14 cellular contexts compared by ENCODE assay signal in the genomic region with DNA sequence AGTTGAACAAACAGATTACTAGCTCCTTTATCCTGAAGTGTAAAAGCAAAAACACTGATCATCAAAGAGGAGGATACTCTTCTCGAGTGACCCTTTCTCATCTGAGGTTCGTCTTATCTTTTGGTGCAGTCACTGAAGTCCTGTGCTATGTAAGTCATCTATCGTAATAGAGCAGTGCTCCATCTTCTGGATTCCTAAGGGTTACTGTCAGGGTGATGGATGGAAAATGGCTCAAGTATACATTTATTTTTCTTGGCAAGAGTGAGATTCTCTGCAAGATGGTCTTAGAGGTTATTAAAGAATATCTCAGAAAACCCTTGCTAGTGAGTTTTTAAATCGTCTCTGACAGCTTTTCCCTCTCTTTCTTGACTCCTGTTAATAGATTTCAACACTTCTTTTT. TPM values are rescaled to one million over a fixed set of nuclear protein-coding genes. Genes with fewer than 3 reads are reported as not detected.
A peak's percentile ranks its signal among the peaks of the same experiment; 100 is the strongest.
DNase-seq lines count a peak whose midpoint lies in the region; ATAC-seq and TF ChIP-seq lines count a peak whose summit lies in the region.
"Had no signal": no experiment of that assay in that cellular context is flagged by ENCODE, and none has a peak within 500 bp of the region (broad histone marks: within the 10 kb centered on the region; RNA-seq: fewer than 3 reads in every experiment).

No MANE protein-coding gene starts in this region.

- H3K9me3 ChIP-seq in HEK293 (ENCODE audit: control insufficient read depth, insufficient read depth, low read depth, low read length) (no peaks in the 10 kb centered on the region), MM.1S (replicated peaks; ENCODE audit: insufficient read depth, low read length) (no peaks in the 10 kb centered on the region)
- H3K9me3 ChIP-seq: HAP-1 had no signal

- H3K36me3 ChIP-seq in HEK293 (ENCODE audit: control insufficient read depth in 2 of 2, insufficient read depth in 1 of 2, low read length in 2 of 2): no peaks in the 10 kb centered on the region
- H3K36me3 ChIP-seq in MM.1S (replicated peaks; ENCODE audit: insufficient read depth, low read length): no peaks in the 10 kb centered on the region
- H3K36me3 ChIP-seq: HAP-1 had no signal

- H3K9me2 ChIP-seq in MM.1S (replicated peaks; ENCODE audit: insufficient read depth, low read length): no peaks in the 10 kb centered on the region

- H3K9ac ChIP-seq in MM.1S (ENCODE audit: low read length): no peak overlapping the region

- no peak overlapping the region for H2AFZ ChIP-seq in MM.1S (ENCODE audit: low read length)

- TF ChIP-seq CTCF in HEK293 (tag by site-specific recombination; IDR thresholded peaks at IDR 0.05): no peak
- TF ChIP-seq CTCF in MM.1S (IDR thresholded peaks at IDR 0.05; ENCODE audit: low read length): no peak

- no peaks in the 10 kb centered on the region for H3K27me3 ChIP-seq in MM.1S (replicated peaks; ENCODE audit: insufficient read depth, low read length)

- POLR2A ChIA-PET in HEK293 (lab: Yijun Ruan, JAX): no interaction called here

- no peaks in the 10 kb centered on the region for H3K27me3 Mint-ChIP-seq in activated T-helper 2 cell treated with anti-CD3 and anti-CD28 coated beads, Interferon-gamma antibody, Interleukin-2, Interleukin-4, amounts not matched to agents 10 μg/mL and 5 μg/mL and 100 μg/mL, durations not matched to agents 14 hours and 24 hours and 36 hours (ENCODE audit: low read depth)
- H3K27me3 Mint-ChIP-seq: CD4-positive, alpha-beta memory T cell had no signal

- ATAC-seq in esophagus mucosa: no peak

- no peak overlapping the region for H3K27ac ChIP-seq in HEK293 (ENCODE audit: extremely low read depth, low read depth, low read length)
- no peak overlapping the region for H3K27ac ChIP-seq in MM.1S (ENCODE audit: low read length)

- CTCF ChIA-PET in HEK293 (lab: Yijun Ruan, JAX): interaction anchor here (0.6 to 1.2 kb wide), 2 partner anchors 17 to 850 kb away, joined by 3 read pairs; no protein-coding TSS in a partner anchor

- no peaks in the 10 kb centered on the region for H3F3A ChIP-seq in MM.1S (ENCODE audit: insufficient read depth, low read length)

- no peak overlapping the region for H3K4me3 Mint-ChIP-seq in activated T-helper 2 cell treated with anti-CD3 and anti-CD28 coated beads, Interferon-gamma antibody, Interleukin-2, Interleukin-4, amounts not matched to agents 10 μg/mL and 5 μg/mL and 100 μg/mL, durations not matched to agents 14 hours and 24 hours and 36 hours (ENCODE audit: low read depth)
- H3K4me3 Mint-ChIP-seq: CD4-positive, alpha-beta memory T cell had no signal

- peaks cover 13% of the 10 kb centered on the region for H3K4me1 ChIP-seq in HEK293 (ENCODE audit: control insufficient read depth, insufficient read depth, low read length)
- no peaks in the 10 kb centered on the region for H3K4me1 ChIP-seq in MM.1S (ENCODE audit: low read length)
- H3K4me1 ChIP-seq: HAP-1 had no signal

- no peaks in the 10 kb centered on the region for H3K79me2 ChIP-seq in MM.1S (ENCODE audit: low read length)

- intact Hi-C loops in activated T-helper 2 cell treated with anti-CD3 and anti-CD28 coated beads, Interferon-gamma antibody, Interleukin-2, Interleukin-4, amounts not matched to agents 10 μg/mL and 5 μg/mL and 100 μg/mL, durations not matched to agents 14 hours and 24 hours and 36 hours (cut with micrococcal nuclease): no loop called here

- H3K4me3 ChIP-seq in HEK293 (ENCODE audit: low read depth, low read length): no peak overlapping the region
- H3K4me3 ChIP-seq in MM.1S (ENCODE audit: low read length): no peak overlapping the region
- H3K4me3 ChIP-seq: HAP-1 had no signal

- DNase-seq in NCI-H226: peak; percentile 21
- DNase-seq in activated T-helper 2 cell treated with anti-CD3 and anti-CD28 coated beads, Interferon-gamma antibody, Interleukin-2, Interleukin-4, amounts not matched to agents 10 μg/mL and 5 μg/mL and 100 μg/mL, durations not matched to agents 14 hours and 24 hours and 36 hours (ENCODE audit: low spot score): no peak
- no peak for DNase-seq in MM.1S
- no peak for DNase-seq in DMS53 treated with DMSO at 0.1 percent for 48 hours (lab: John Stamatoyannopoulos, UW; ENCODE audit: unreplicated experiment)
- DNase-seq: C1 segment of cervical spinal cord; Calu3; CD4-positive, alpha-beta memory T cell; COR-L47; DMS53; DND-41; GOT3 had no signal

- peak overlapping the region; percentile 28 for H3K27ac Mint-ChIP-seq in activated T-helper 2 cell treated with anti-CD3 and anti-CD28 coated beads, Interferon-gamma antibody, Interleukin-2, Interleukin-4, amounts not matched to agents 10 μg/mL and 5 μg/mL and 100 μg/mL, durations not matched to agents 14 hours and 24 hours and 36 hours
- H3K27ac Mint-ChIP-seq: CD4-positive, alpha-beta memory T cell had no signal

- no peak overlapping the region for H3K4me2 ChIP-seq in MM.1S (ENCODE audit: low read depth, low read length)

- no peaks in the 10 kb centered on the region for H4K20me1 ChIP-seq in MM.1S (ENCODE audit: insufficient read depth, low read length)

- no peaks in the 10 kb centered on the region for H3K36me3 Mint-ChIP-seq in activated T-helper 2 cell treated with anti-CD3 and anti-CD28 coated beads, Interferon-gamma antibody, Interleukin-2, Interleukin-4, amounts not matched to agents 10 μg/mL and 5 μg/mL and 100 μg/mL, durations not matched to agents 14 hours and 24 hours and 36 hours (ENCODE audit: low read depth)
- H3K36me3 Mint-ChIP-seq: CD4-positive, alpha-beta memory T cell had no signal

- no peaks in the 10 kb centered on the region for H3K9me3 Mint-ChIP-seq in activated T-helper 2 cell treated with anti-CD3 and anti-CD28 coated beads, Interferon-gamma antibody, Interleukin-2, Interleukin-4, amounts not matched to agents 10 μg/mL and 5 μg/mL and 100 μg/mL, durations not matched to agents 14 hours and 24 hours and 36 hours

- no peaks in the 10 kb centered on the region for H3K4me1 Mint-ChIP-seq in activated T-helper 2 cell treated with anti-CD3 and anti-CD28 coated beads, Interferon-gamma antibody, Interleukin-2, Interleukin-4, amounts not matched to agents 10 μg/mL and 5 μg/mL and 100 μg/mL, durations not matched to agents 14 hours and 24 hours and 36 hours (ENCODE audit: low read depth)
- H3K4me1 Mint-ChIP-seq: CD4-positive, alpha-beta memory T cell had no signal

TF ChIP-seq in HEK293, 187 proteins besides CTCF, POLR2A, EP300 and RAD21:
- TF ChIP-seq ZNF747 (tag by site-specific recombination; IDR thresholded peaks at IDR 0.05): no peak
- TF ChIP-seq, protein P1, sequence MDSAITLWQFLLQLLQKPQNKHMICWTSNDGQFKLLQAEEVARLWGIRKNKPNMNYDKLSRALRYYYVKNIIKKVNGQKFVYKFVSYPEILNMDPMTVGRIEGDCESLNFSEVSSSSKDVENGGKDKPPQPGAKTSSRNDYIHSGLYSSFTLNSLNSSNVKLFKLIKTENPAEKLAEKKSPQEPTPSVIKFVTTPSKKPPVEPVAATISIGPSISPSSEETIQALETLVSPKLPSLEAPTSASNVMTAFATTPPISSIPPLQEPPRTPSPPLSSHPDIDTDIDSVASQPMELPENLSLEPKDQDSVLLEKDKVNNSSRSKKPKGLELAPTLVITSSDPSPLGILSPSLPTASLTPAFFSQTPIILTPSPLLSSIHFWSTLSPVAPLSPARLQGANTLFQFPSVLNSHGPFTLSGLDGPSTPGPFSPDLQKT (IDR thresholded peaks at IDR 0.05; ENCODE audit: borderline replicate concordance, low read depth, low read length): no peak
- TF ChIP-seq, protein P2, sequence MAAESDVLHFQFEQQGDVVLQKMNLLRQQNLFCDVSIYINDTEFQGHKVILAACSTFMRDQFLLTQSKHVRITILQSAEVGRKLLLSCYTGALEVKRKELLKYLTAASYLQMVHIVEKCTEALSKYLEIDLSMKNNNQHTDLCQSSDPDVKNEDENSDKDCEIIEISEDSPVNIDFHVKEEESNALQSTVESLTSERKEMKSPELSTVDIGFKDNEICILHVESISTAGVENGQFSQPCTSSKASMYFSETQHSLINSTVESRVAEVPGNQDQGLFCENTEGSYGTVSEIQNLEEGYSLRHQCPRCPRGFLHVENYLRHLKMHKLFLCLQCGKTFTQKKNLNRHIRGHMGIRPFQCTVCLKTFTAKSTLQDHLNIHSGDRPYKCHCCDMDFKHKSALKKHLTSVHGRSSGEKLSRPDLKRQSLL (tag by site-specific recombination; IDR thresholded peaks at IDR 0.05): peak; percentile 90
- TF ChIP-seq, protein P3, sequence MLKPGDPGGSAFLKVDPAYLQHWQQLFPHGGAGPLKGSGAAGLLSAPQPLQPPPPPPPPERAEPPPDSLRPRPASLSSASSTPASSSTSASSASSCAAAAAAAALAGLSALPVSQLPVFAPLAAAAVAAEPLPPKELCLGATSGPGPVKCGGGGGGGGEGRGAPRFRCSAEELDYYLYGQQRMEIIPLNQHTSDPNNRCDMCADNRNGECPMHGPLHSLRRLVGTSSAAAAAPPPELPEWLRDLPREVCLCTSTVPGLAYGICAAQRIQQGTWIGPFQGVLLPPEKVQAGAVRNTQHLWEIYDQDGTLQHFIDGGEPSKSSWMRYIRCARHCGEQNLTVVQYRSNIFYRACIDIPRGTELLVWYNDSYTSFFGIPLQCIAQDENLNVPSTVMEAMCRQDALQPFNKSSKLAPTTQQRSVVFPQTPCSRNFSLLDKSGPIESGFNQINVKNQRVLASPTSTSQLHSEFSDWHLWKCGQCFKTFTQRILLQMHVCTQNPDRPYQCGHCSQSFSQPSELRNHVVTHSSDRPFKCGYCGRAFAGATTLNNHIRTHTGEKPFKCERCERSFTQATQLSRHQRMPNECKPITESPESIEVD (tag by site-specific recombination; IDR thresholded peaks at IDR 0.05): peak; percentile 32; the same call in 1 of the 2 replicates

RNA-seq across cellular contexts. Expression of a gene that starts 12.4 kb away (rescaled TPM):
- total RNA-seq in activated T-helper 2 cell treated with anti-CD3 and anti-CD28 coated beads, Interferon-gamma antibody, Interleukin-2, Interleukin-4, amounts not matched to agents 10 μg/mL and 5 μg/mL and 100 μg/mL, durations not matched to agents 14 hours and 24 hours and 36 hours: not detected in 2 replicates
- 0.80 TPM for total RNA-seq in esophagus mucosa
